16 cellular contexts compared by ENCODE assay signal in the genomic region with DNA sequence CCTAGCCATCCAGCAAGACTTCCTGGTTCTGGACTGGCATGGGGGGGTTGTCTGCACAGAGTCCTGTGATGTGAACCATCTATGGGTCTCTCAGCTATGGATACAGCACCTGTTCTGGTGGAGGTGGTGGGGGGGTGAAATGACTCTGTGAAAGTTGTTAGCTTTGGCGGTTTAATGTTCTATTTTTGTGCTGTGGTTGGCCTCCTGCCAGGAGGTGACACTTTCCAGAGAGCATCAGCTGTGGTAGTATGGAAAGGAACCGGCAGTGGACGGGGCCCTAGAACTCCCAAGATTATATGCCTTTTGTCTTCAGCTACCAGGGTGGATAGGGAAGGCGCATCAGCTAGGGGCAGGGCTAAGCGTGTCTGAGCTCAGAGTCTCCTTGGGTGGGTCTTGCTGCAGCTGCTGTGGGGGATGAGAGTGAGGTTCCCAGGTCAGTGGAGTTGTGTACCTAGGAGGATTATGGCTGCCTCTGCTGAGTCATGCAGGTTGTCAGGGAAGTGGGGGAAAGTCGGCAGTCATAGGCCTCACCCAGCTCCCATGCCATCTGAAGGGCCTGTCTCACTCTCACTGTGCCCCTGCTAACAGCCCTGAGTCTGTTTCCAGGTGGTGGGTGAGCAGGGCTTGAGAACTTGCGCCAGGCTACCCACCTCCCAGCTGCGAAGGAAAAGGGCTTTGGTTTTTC. TPM values are rescaled to one million over a fixed set of nuclear protein-coding genes. Genes with fewer than 3 reads are reported as not detected.
A peak's percentile ranks its signal among the peaks of the same experiment; 100 is the strongest.
DNase-seq lines count a peak whose midpoint lies in the region; ATAC-seq lines count a peak whose summit lies in the region.
"Had no signal": no experiment of that assay in that cellular context is flagged by ENCODE, and none has a peak within 500 bp of the region (broad histone marks: within the 10 kb centered on the region; RNA-seq: fewer than 3 reads in every experiment).

No MANE protein-coding gene starts in this region.

- DNase-seq in NCI-H1417 (lab: John Stamatoyannopoulos, UW) (peak; percentile 6 to 39 (median 22)), NCI-H1417 treated with DMSO at 0.1 percent for 48 hours (lab: John Stamatoyannopoulos, UW) (no peak), SK-N-DZ (ENCODE audit: low spot score) (peak; percentile 6), left ventricle myocardium superior (peak; percentile 35)
- DNase-seq in Jurkat, Clone E6-1 (ENCODE audit: low read depth, low spot score), result peak; percentile 73
- DNase-seq: GF-D8; HFFc6; kidney; NCI-H187; nucleus accumbens; SK-N-SH; stimulated activated CD4-positive, alpha-beta T cell treated with anti-CD3 and anti-CD28 coated beads, Interleukin-2, amount 100 ng/mL, for 48 hours had no signal

- H3K4me3 ChIP-seq in Jurkat, Clone E6-1 (ENCODE audit: low read length), result peak overlapping the region; percentile 15; the same call in 1 of the 2 replicates
- H3K4me3 ChIP-seq: A549 had no signal

- intact Hi-C loops in left ventricle myocardium superior (cut with micrococcal nuclease), result no loop called here

- ATAC-seq in left ventricle myocardium superior (no peak), GM21367 (IDR thresholded peaks at IDR 0.05; ENCODE audit: unreplicated experiment) (no peak), GM18870 (IDR thresholded peaks at IDR 0.05; ENCODE audit: unreplicated experiment) (no peak), GM18511 (IDR thresholded peaks at IDR 0.05; ENCODE audit: unreplicated experiment) (no peak)
- ATAC-seq: A549 had no signal

RNA-seq across cellular contexts. Expression of a gene that starts 7.1 kb away (rescaled TPM):
- polyA plus RNA-seq in Jurkat, Clone E6-1 (2012; ENCODE audit: insufficient read depth, insufficient read length), result 28.5 TPM
- polyA plus RNA-seq in SK-N-DZ (2014; cell fraction: cytosol; rRNA removed), result 14.8 and 16.2 TPM in 2 replicates
- polyA plus RNA-seq in SK-N-DZ (2014; cell fraction: nucleus; rRNA removed), result 19.6 and 21.1 TPM in 2 replicates
- total RNA-seq in left ventricle myocardium superior, result 15.4 TPM
